ENCODE assay signal across 12 cellular contexts in the genomic region with DNA sequence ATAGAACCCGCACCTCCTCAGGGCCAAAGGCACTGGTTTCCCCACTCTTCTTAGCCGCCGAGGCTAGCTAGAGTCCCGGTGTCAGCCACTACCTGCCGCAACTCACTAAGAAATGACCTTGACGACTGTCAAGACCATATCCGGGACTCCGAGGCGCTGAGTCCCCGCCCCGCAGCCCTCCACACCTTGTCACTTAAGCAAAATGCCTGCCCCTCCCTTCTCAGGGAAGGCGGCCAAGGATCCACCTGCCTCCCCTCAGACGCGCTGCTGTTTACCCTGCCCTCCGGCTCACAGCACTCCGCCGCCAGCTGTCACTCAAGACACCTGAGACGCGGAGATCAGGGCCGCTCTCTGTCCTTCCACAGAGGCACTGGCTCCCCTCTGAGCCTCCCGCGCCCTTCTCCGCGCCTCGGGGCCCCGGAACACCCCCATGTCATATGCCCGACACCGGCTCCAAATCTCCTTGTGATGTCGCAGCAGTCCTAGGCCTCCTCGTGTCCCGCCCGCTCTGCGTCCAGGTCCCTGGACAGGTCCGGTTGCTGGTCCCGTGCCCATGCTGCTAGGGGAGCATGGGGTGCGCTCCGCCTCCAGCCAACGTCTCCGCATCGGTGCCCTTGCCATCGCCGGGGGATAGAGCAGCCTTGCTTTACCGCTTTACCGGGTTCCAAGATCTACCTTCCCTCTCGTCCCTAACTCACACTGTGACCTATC. TPM values are rescaled to one million over a fixed set of nuclear protein-coding genes. Genes with fewer than 3 reads are reported as not detected.
DNase-seq lines count a peak whose midpoint lies in the region; ATAC-seq and TF ChIP-seq lines count a peak whose summit lies in the region.
"Had no signal": no experiment of that assay in that cellular context is flagged by ENCODE, and none has a peak within 500 bp of the region (broad histone marks: within the 10 kb centered on the region; RNA-seq: fewer than 3 reads in every experiment).

No MANE protein-coding gene starts in this region.

- no peaks in the 10 kb centered on the region for H3K4me1 ChIP-seq in ES-I3 (ENCODE audit: insufficient read depth, low read length)
- no peaks in the 10 kb centered on the region for H3K4me1 ChIP-seq in neural progenitor cell
- H3K4me1 ChIP-seq in osteoblast (ENCODE audit: insufficient read depth, low read length) = no peaks in the 10 kb centered on the region

- H4K20me1 ChIP-seq in neural progenitor cell (ENCODE audit: low read depth) (no peaks in the 10 kb centered on the region), osteoblast (ENCODE audit: insufficient read depth, low read length) (no peaks in the 10 kb centered on the region)

- H3K27me3 ChIP-seq in neural progenitor cell (peaks cover 62% of the 10 kb centered on the region), osteoblast (ENCODE audit: insufficient read depth, low read length) (no peaks in the 10 kb centered on the region)

- H3K4me1 Mint-ChIP-seq in neural progenitor cell = peaks cover 8% of the 10 kb centered on the region
- H3K4me1 Mint-ChIP-seq in activated T-helper 17 cell treated with anti-CD3 and anti-CD28 coated beads, Interleukin-2, amount 50 U/mL, for 72 hours = no peaks in the 10 kb centered on the region
- H3K4me1 Mint-ChIP-seq in activated T-cell treated with anti-CD3 and anti-CD28 coated beads, Interleukin-2, amount 50 U/mL, for 24 hours (ENCODE audit: low read depth) = no peaks in the 10 kb centered on the region

- H3K9me3 ChIP-seq in ES-I3 (ENCODE audit: control insufficient read depth, insufficient read depth, low read length) (no peaks in the 10 kb centered on the region), neural progenitor cell (ENCODE audit: low read depth) (no peaks in the 10 kb centered on the region), osteoblast (ENCODE audit: low read depth, low read length) (no peaks in the 10 kb centered on the region)

- no peak for TF ChIP-seq CTCF in coronary artery (IDR thresholded peaks at IDR 0.05)
- no peak for TF ChIP-seq CTCF in neural progenitor cell (IDR thresholded peaks at IDR 0.05)
- no peak for TF ChIP-seq CTCF in osteoblast (IDR thresholded peaks at IDR 0.05; ENCODE audit: extremely low read depth, low read depth, low read length)

- no peaks in the 10 kb centered on the region for H3K9me3 Mint-ChIP-seq in neural progenitor cell
- peaks cover 13% of the 10 kb centered on the region for H3K9me3 Mint-ChIP-seq in activated T-helper 17 cell treated with anti-CD3 and anti-CD28 coated beads, Interleukin-2, amount 50 U/mL, for 72 hours
- peaks cover 18% of the 10 kb centered on the region for H3K9me3 Mint-ChIP-seq in activated T-cell treated with anti-CD3 and anti-CD28 coated beads, Interleukin-2, amount 50 U/mL, for 24 hours

- H3K27ac ChIP-seq in coronary artery = no peak overlapping the region
- no peak overlapping the region for H3K27ac ChIP-seq in neural progenitor cell
- no peak overlapping the region for H3K27ac ChIP-seq in osteoblast (ENCODE audit: low read depth, low read length)
- H3K27ac ChIP-seq: SK-N-MC had no signal

- peaks cover 31% of the 10 kb centered on the region for H3K27me3 Mint-ChIP-seq in neural progenitor cell (ENCODE audit: insufficient read depth, low read depth)
- peaks cover 23% of the 10 kb centered on the region for H3K27me3 Mint-ChIP-seq in activated T-helper 17 cell treated with anti-CD3 and anti-CD28 coated beads, Interleukin-2, amount 50 U/mL, for 72 hours
- peaks cover 28% of the 10 kb centered on the region for H3K27me3 Mint-ChIP-seq in activated T-cell treated with anti-CD3 and anti-CD28 coated beads, Interleukin-2, amount 50 U/mL, for 24 hours

- peak overlapping the region; percentile 84 for H3K4me3 Mint-ChIP-seq in neural progenitor cell
- no peak overlapping the region for H3K4me3 Mint-ChIP-seq in activated T-helper 17 cell treated with anti-CD3 and anti-CD28 coated beads, Interleukin-2, amount 50 U/mL, for 72 hours
- H3K4me3 Mint-ChIP-seq in activated T-cell treated with anti-CD3 and anti-CD28 coated beads, Interleukin-2, amount 50 U/mL, for 24 hours = no peak overlapping the region

- H2AFZ ChIP-seq in neural progenitor cell (replicated peaks) (peak overlapping the region; percentile 71), osteoblast (ENCODE audit: low read length) (no peak overlapping the region)

- peak overlapping the region; percentile 50; the same call in 1 of the 2 replicates for H3K9ac ChIP-seq in ES-I3 (ENCODE audit: low read depth, low read length)
- no peak overlapping the region for H3K9ac ChIP-seq in neural progenitor cell

- peak overlapping the region; percentile 76 for H3K4me2 ChIP-seq in neural progenitor cell
- H3K4me2 ChIP-seq in osteoblast (ENCODE audit: insufficient read depth, low read length) = no peak overlapping the region

- no peaks in the 10 kb centered on the region for H3F3A ChIP-seq in neural progenitor cell (ENCODE audit: low read depth)

- H3K4me3 ChIP-seq in coronary artery (peak overlapping the region; percentile 40), neural progenitor cell (peak overlapping the region; percentile 57), osteoblast (ENCODE audit: insufficient read depth, low read length) (no peak overlapping the region)
- H3K4me3 ChIP-seq: SK-N-MC had no signal

- peak; percentile 78 for DNase-seq in NCI-H146 treated with DMSO at 0.1 percent for 48 hours (lab: John Stamatoyannopoulos, UW; ENCODE audit: unreplicated experiment)
- no peak for DNase-seq in coronary artery (ENCODE audit: low spot score)
- DNase-seq in neural progenitor cell (ENCODE audit: low spot score) = peak; percentile 59
- DNase-seq in osteoblast (ENCODE audit: insufficient read length, low spot score, missing footprints) = no peak
- DNase-seq in activated T-cell treated with anti-CD3 and anti-CD28 coated beads, Interleukin-2, amount 50 U/mL, for 24 hours = no peak
- DNase-seq in SKM-1 treated with dmso at 0.1 percent for 144 hours (lab: John Stamatoyannopoulos, UW; ENCODE audit: unreplicated experiment) = no peak
- DNase-seq: activated gamma-delta T cell, DND-41 had no signal

- no peak for ATAC-seq in activated T-helper 17 cell treated with anti-CD3 and anti-CD28 coated beads, Interleukin-2, amount 50 U/mL, for 72 hours (replicated peaks)

- H3K36me3 ChIP-seq in ES-I3 (ENCODE audit: insufficient read depth, low read length) = no peaks in the 10 kb centered on the region
- no peaks in the 10 kb centered on the region for H3K36me3 ChIP-seq in neural progenitor cell
- H3K36me3 ChIP-seq in osteoblast (ENCODE audit: insufficient read depth, low read length) = no peaks in the 10 kb centered on the region

- no peaks in the 10 kb centered on the region for H3K36me3 Mint-ChIP-seq in neural progenitor cell
- no peaks in the 10 kb centered on the region for H3K36me3 Mint-ChIP-seq in activated T-helper 17 cell treated with anti-CD3 and anti-CD28 coated beads, Interleukin-2, amount 50 U/mL, for 72 hours (ENCODE audit: low read depth)
- no peaks in the 10 kb centered on the region for H3K36me3 Mint-ChIP-seq in activated T-cell treated with anti-CD3 and anti-CD28 coated beads, Interleukin-2, amount 50 U/mL, for 24 hours (ENCODE audit: low read depth)

- H3K27ac Mint-ChIP-seq in neural progenitor cell = no peak overlapping the region
- no peak overlapping the region for H3K27ac Mint-ChIP-seq in activated T-helper 17 cell treated with anti-CD3 and anti-CD28 coated beads, Interleukin-2, amount 50 U/mL, for 72 hours
- H3K27ac Mint-ChIP-seq in activated T-cell treated with anti-CD3 and anti-CD28 coated beads, Interleukin-2, amount 50 U/mL, for 24 hours = no peak overlapping the region

- H3K79me2 ChIP-seq in neural progenitor cell (ENCODE audit: low read depth) = no peaks in the 10 kb centered on the region
- H3K79me2 ChIP-seq in osteoblast (ENCODE audit: insufficient read depth, low read length) = no peaks in the 10 kb centered on the region

RNA-seq across cellular contexts. Expression of a gene that starts 32.5 kb away (rescaled TPM):
- total RNA-seq in neural progenitor cell (ENCODE audit: low replicate concordance) (not detected in 2 replicates), osteoblast (not detected in 2 replicates)
- not detected for total RNA-seq in activated T-helper 17 cell treated with anti-CD3 and anti-CD28 coated beads, Interleukin-2, amount 50 U/mL, for 72 hours
- total RNA-seq: osteocyte had no signal

Comparison
In these comparisons a context has a peak if more than half of its experiments do, and no peak if none do; other contexts are left out.
1. DNase-seq: peak in NCI-H146 treated with DMSO at 0.1 percent for 48 hours (single experiment) and neural progenitor cell (single experiment); none in coronary artery (single experiment), osteoblast (single experiment), activated T-cell treated with anti-CD3 and anti-CD28 coated beads, Interleukin-2, amount 50 U/mL, for 24 hours (single experiment) and SKM-1 treated with dmso at 0.1 percent for 144 hours (single experiment).